8 cellular contexts compared by ENCODE assay signal in genomic region chr6:161228911-161229591, GRCh38. TPM values are rescaled to one million over a fixed set of nuclear protein-coding genes. Genes with fewer than 3 reads are reported as not detected.
DNase-seq lines count a peak whose midpoint lies in the region; ATAC-seq and TF ChIP-seq lines count a peak whose summit lies in the region.

No MANE protein-coding gene starts in this region.

- ATAC-seq in HG02798 (IDR thresholded peaks at IDR 0.05; ENCODE audit: poor library complexity, unreplicated experiment) (peak; percentile 50), SK-N-SH treated with all-trans-retinoic acid at 6 μM for 48 hours (peak; percentile 97), GM18517 (IDR thresholded peaks at IDR 0.05; ENCODE audit: unreplicated experiment) (no peak), HG02938 (IDR thresholded peaks at IDR 0.05; ENCODE audit: unreplicated experiment) (no peak)

- DNase-seq in GM04503 (ENCODE audit: low read depth) (peak; percentile 90), fibroblast of pulmonary artery (ENCODE audit: low read depth) (peak; percentile 82), pulmonary artery endothelial cell (ENCODE audit: low read depth, low spot score) (peak; percentile 52), NCI-H146 (lab: John Stamatoyannopoulos, UW) (no peak)

- TF ChIP-seq CTCF in fibroblast of pulmonary artery (IDR thresholded peaks at IDR 0.05; ENCODE audit: low read length, missing control alignments), result no peak

- H3K4me3 ChIP-seq in fibroblast of pulmonary artery (replicated peaks; ENCODE audit: low read depth, low read length), result no peak overlapping the region

TF ChIP-seq in SK-N-SH treated with all-trans-retinoic acid at 6 μM for 48 hours, 23 proteins besides CTCF, POLR2A, EP300 and RAD21:
- no peak for TF ChIP-seq RARB (CRISPR knock-in tag; IDR thresholded peaks at IDR 0.05)
- TF ChIP-seq ISL1 (CRISPR knock-in tag; IDR thresholded peaks at IDR 0.05), result peak; percentile 43
- no peak for TF ChIP-seq ZFP30 (CRISPR knock-in tag; IDR thresholded peaks at IDR 0.05)
- TF ChIP-seq SNAI2 (CRISPR knock-in tag; IDR thresholded peaks at IDR 0.05), result 0 out of 2 replicates have a peak, but pooled peaks have one; percentile 10

RNA-seq across cellular contexts. Expression of gene AGPAT4, which starts 44.8 kb away (rescaled TPM):
- total RNA-seq in pulmonary artery endothelial cell, result 6.1 and 11.5 TPM in 2 replicates

Comparison
In these comparisons a context has a peak if more than half of its experiments do, and no peak if none do; other contexts are left out.
1. ATAC-seq: peak in HG02798 (single experiment) and SK-N-SH treated with all-trans-retinoic acid at 6 μM for 48 hours (single experiment); none in GM18517 (single experiment) and HG02938 (single experiment).